Comparison of ENCODE assay signal across 9 cellular contexts in the genomic region with DNA sequence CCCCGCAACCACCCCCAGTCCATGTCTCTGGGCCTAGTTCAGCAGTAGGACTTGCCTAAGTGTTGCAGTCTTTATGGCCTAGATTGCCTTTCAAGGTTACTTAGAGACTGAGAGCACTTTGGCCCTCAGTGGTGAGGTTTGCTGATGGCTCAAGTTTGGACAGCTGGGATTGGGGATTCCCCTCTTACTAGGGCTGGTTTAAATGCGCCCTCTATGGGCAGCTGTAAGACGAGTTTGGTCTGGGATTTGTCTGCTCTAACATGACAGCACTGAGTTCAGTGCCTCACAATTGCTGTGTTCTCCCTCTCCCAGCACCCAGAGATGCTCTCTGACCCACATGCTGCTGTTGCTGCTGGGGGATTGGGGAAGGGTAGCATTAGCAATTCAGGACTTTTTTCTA. TPM values are rescaled to one million over a fixed set of nuclear protein-coding genes. Genes with fewer than 3 reads are reported as not detected.
A peak's percentile ranks its signal among the peaks of the same experiment; 100 is the strongest.
DNase-seq lines count a peak whose midpoint lies in the region; ATAC-seq and TF ChIP-seq lines count a peak whose summit lies in the region.
"Had no signal": no experiment of that assay in that cellular context is flagged by ENCODE, and none has a peak within 500 bp of the region (broad histone marks: within the 10 kb centered on the region; RNA-seq: fewer than 3 reads in every experiment).

No MANE protein-coding gene starts in this region.

- H3K4me1 ChIP-seq in foreskin keratinocyte: no peaks in the 10 kb centered on the region

- DNase-seq in Ammon's horn (ENCODE audit: low spot score): peak; percentile 2
- DNase-seq in NCI-H526 treated with DMSO at 0.1 percent for 48 hours (lab: John Stamatoyannopoulos, UW): peak; percentile 1
- DNase-seq in foreskin keratinocyte: no peak
- no peak for DNase-seq in activated CD8-positive, alpha-beta memory T cell treated with anti-CD3 and anti-CD28 coated beads, Interleukin-2, amount 50 U/mL, for 48 hours
- no peak for DNase-seq in GM19240 (ENCODE audit: insufficient read length, low spot score)
- no peak for DNase-seq in H4 (ENCODE audit: low spot score)

- H3K27me3 ChIP-seq in foreskin keratinocyte: no peaks in the 10 kb centered on the region
- H3K27me3 ChIP-seq: neutrophil had no signal

- TF ChIP-seq CTCF in foreskin keratinocyte (conservative IDR thresholded peaks at IDR 0.05): peak; percentile 51

- no peak overlapping the region for H3K27ac ChIP-seq in foreskin keratinocyte
- H3K27ac ChIP-seq: neutrophil had no signal

- ATAC-seq in GM19395 (IDR thresholded peaks at IDR 0.05; ENCODE audit: unreplicated experiment) (peak; percentile 84), foreskin keratinocyte (no peak), HG02763 (IDR thresholded peaks at IDR 0.05; ENCODE audit: unreplicated experiment) (no peak)

RNA-seq across cellular contexts. Expression of gene DACH2, which starts 23.1 kb away (rescaled TPM):
- not detected in 2 replicates for total RNA-seq in foreskin keratinocyte
- not detected in 2 replicates for polyA plus RNA-seq in foreskin keratinocyte
- not detected in 2 replicates for total RNA-seq in H4 (2014; rRNA removed; shearing (Covaris generic))

Comparison
In these comparisons a context has a peak if more than half of its experiments do, and no peak if none do; other contexts are left out.
1. DNase-seq: peak in Ammon's horn (single experiment) and NCI-H526 treated with DMSO at 0.1 percent for 48 hours (single experiment); none in foreskin keratinocyte (0 of 2), activated CD8-positive, alpha-beta memory T cell treated with anti-CD3 and anti-CD28 coated beads, Interleukin-2, amount 50 U/mL, for 48 hours (single experiment), GM19240 (single experiment) and H4 (single experiment).